26 cellular contexts compared by ENCODE assay signal in genomic region chr5:43251754-43252153, GRCh38. TPM values are rescaled to one million over a fixed set of nuclear protein-coding genes. Genes with fewer than 3 reads are reported as not detected.
"Had no signal": no experiment of that assay in that cellular context is flagged by ENCODE, and none has a peak within 500 bp of the region (broad histone marks: within the 10 kb centered on the region; RNA-seq: fewer than 3 reads in every experiment).

No MANE protein-coding gene starts in this region.

- H3K4me2 ChIP-seq: neural progenitor cell had no signal

- H2AFZ ChIP-seq: neural progenitor cell had no signal

- H3K36me3 Mint-ChIP-seq: natural killer cell; stimulated activated effector memory CD8-positive, alpha-beta T cell treated with anti-CD3 and anti-CD28 coated beads, Interleukin-12 subunit alpha, Interleukin-12 subunit beta, amount 100 ng/mL, for 72 hours; stimulated activated naive B cell treated with anti-CD40 and anti-IgM and Interleukin-4, amounts not matched to agents 10 μg/mL and 1 μg/mL and 100 μg/mL, for 72 hours had no signal

- FAIRE-seq: pancreas, small intestine, urothelium cell line had no signal

- H3K4me3 ChIP-seq: neural progenitor cell, pancreas, prostate gland, right atrium auricular region, right lobe of liver, sigmoid colon, stomach, thoracic aorta, thyroid gland, tibial nerve, upper lobe of left lung, vagina had no signal

- H3K27ac Mint-ChIP-seq: natural killer cell; nephron; neural progenitor cell; stimulated activated effector memory CD8-positive, alpha-beta T cell treated with anti-CD3 and anti-CD28 coated beads, Interleukin-12 subunit alpha, Interleukin-12 subunit beta, amount 100 ng/mL, for 72 hours; stimulated activated naive B cell treated with anti-CD40 and anti-IgM and Interleukin-4, amounts not matched to agents 10 μg/mL and 1 μg/mL and 100 μg/mL, for 72 hours; stimulated activated naive CD8-positive, alpha-beta T cell treated with anti-CD3 and anti-CD28 coated beads, Interleukin-15, Interleukin-2, amounts not matched to agents 100 ng/mL and 50 ng/mL, for 24 hours had no signal

- H3K4me1 Mint-ChIP-seq: natural killer cell, nephron, neural progenitor cell had no signal

- H3K4me3 Mint-ChIP-seq: natural killer cell; nephron; neural progenitor cell; stimulated activated effector memory CD8-positive, alpha-beta T cell treated with anti-CD3 and anti-CD28 coated beads, Interleukin-12 subunit alpha, Interleukin-12 subunit beta, amount 100 ng/mL, for 72 hours; stimulated activated naive B cell treated with anti-CD40 and anti-IgM and Interleukin-4, amounts not matched to agents 10 μg/mL and 1 μg/mL and 100 μg/mL, for 72 hours; stimulated activated naive CD8-positive, alpha-beta T cell treated with anti-CD3 and anti-CD28 coated beads, Interleukin-15, Interleukin-2, amounts not matched to agents 100 ng/mL and 50 ng/mL, for 24 hours had no signal

- DNase-seq: natural killer cell; occipital lobe; pancreas; right lobe of liver; sigmoid colon; small intestine; stimulated activated CD4-positive, alpha-beta T cell treated with anti-CD3 and anti-CD28 coated beads, Interleukin-15, amount 100 ng/mL, for 24 hours; stimulated activated CD4-positive, alpha-beta T cell treated with anti-CD3 and anti-CD28 coated beads, Interleukin-2, amount 100 ng/mL, for 24 hours; stimulated activated CD4-positive, alpha-beta T cell treated with anti-CD3 and anti-CD28 coated beads, Interleukin-2, amount 100 ng/mL, for 48 hours; stimulated activated CD4-positive, alpha-beta T cell treated with anti-CD3 and anti-CD28 coated beads, Interleukin-4, amount 100 ng/mL, for 24 hours; stimulated activated naive B cell treated with anti-CD40 and anti-IgM and Interleukin-4, amounts not matched to agents 10 μg/mL and 1 μg/mL and 100 μg/mL, for 72 hours; stimulated activated naive CD4-positive, alpha-beta T cell treated with Interleukin-2 at 50 U/mL for 16 hours; stomach; thyroid gland; trophoblast cell; upper lobe of left lung had no signal

- H3K9me3 Mint-ChIP-seq: natural killer cell; nephron; stimulated activated effector memory CD8-positive, alpha-beta T cell treated with anti-CD3 and anti-CD28 coated beads, Interleukin-12 subunit alpha, Interleukin-12 subunit beta, amount 100 ng/mL, for 72 hours; stimulated activated naive B cell treated with anti-CD40 and anti-IgM and Interleukin-4, amounts not matched to agents 10 μg/mL and 1 μg/mL and 100 μg/mL, for 72 hours; stimulated activated naive CD8-positive, alpha-beta T cell treated with anti-CD3 and anti-CD28 coated beads, Interleukin-15, Interleukin-2, amounts not matched to agents 100 ng/mL and 50 ng/mL, for 24 hours had no signal

- H3K36me3 ChIP-seq: neural progenitor cell, pancreas, prostate gland, right atrium auricular region, right lobe of liver, sigmoid colon, stomach, thoracic aorta, thyroid gland, upper lobe of left lung, vagina had no signal

- ATAC-seq: natural killer cell; pancreas; stimulated activated effector memory CD8-positive, alpha-beta T cell treated with anti-CD3 and anti-CD28 coated beads, Interleukin-12 subunit alpha, Interleukin-12 subunit beta, amount 100 ng/mL, for 72 hours; stimulated activated naive B cell treated with anti-CD40 and anti-IgM and Interleukin-4, amounts not matched to agents 10 μg/mL and 1 μg/mL and 100 μg/mL, for 72 hours had no signal

- H3K27ac ChIP-seq: neural progenitor cell, pancreas, prostate gland, right atrium auricular region, right lobe of liver, sigmoid colon, stomach, thoracic aorta, thyroid gland, tibial nerve, upper lobe of left lung, vagina had no signal

- H3K27me3 ChIP-seq: neural progenitor cell, pancreas, right atrium auricular region, right lobe of liver, sigmoid colon, stomach, thyroid gland, tibial nerve, upper lobe of left lung, vagina had no signal

- H3K4me1 ChIP-seq: neural progenitor cell, pancreas, prostate gland, right atrium auricular region, sigmoid colon, thyroid gland, tibial nerve, vagina had no signal

- H3K9ac ChIP-seq: neural progenitor cell had no signal

- H3K9me3 ChIP-seq: pancreas, prostate gland, right atrium auricular region, right lobe of liver, sigmoid colon, stomach, thoracic aorta, thyroid gland, tibial nerve, upper lobe of left lung, vagina had no signal

RNA-seq across cellular contexts. Expression of gene NIM1K, which starts 59.7 kb away (rescaled TPM):
- total RNA-seq: vagina had no signal
